ENCODE assay signal across 8 cellular contexts in the genomic region with DNA sequence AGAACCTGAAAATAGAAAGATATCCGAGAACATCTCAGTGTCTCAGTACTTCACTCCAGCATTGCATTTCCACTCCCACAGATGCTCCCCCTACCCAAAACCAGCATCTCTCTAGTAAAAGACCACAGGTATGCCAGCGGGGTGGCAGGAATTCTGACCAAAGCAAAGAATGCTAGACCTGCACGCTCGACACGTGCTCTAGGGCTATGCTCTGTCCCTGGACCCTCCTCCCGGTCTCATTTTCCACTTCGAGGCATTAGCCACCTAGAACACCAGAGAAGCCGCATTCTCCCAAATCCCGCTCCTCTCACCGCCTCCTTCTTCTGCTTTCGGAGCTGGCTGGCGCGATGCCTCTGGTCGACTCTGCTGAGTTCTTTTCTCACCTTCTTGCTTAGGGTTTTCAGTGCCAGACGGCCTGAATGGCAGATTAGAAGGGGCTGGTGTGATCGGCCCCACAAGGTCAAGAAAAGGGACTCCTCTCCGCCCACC. TPM values are rescaled to one million over a fixed set of nuclear protein-coding genes. Genes with fewer than 3 reads are reported as not detected.
DNase-seq lines count a peak whose midpoint lies in the region; ATAC-seq and TF ChIP-seq lines count a peak whose summit lies in the region.

No MANE protein-coding gene starts in this region.

- CTCF ChIA-PET in CD4-positive, alpha-beta T cell (lab: Charles Lee): interaction anchor here (1.3 to 2.9 kb wide), 6 partner anchors 18 to 281 kb away, joined by 5 to 18 read pairs (median 8); a partner anchor contains a TSS
- CTCF ChIA-PET in IMR-90 (lab: Yijun Ruan, JAX): interaction anchor here (0.8 to 1.4 kb wide), 3 partner anchors 12 to 283 kb away, joined by 3 to 4 read pairs (median 3); a partner anchor contains a TSS

- H3K9me3 Mint-ChIP-seq in CD4-positive, alpha-beta T cell: no peaks in the 10 kb centered on the region

- peak overlapping the region; percentile 94 for H3K27ac Mint-ChIP-seq in CD4-positive, alpha-beta T cell

- 44% methylated on average over 1 of the region's 17 CpGs; no CpG with 5 or more reads in 1 of the 2 experiments for WGBS in IMR-90 (ENCODE audit: extremely low coverage in 2 of 2, insufficient read length in 1 of 2), 2 experiments

- peak overlapping the region; percentile 63 for H4K5ac ChIP-seq in IMR-90 (ENCODE audit: low read depth, low read length)

- POLR2A ChIA-PET in CD4-positive, alpha-beta T cell (lab: Charles Lee): interaction anchor here (0.6 to 4.4 kb wide), 24 partner anchors 8 to 1807 kb away, joined by 3 to 66 read pairs (median 4); a partner anchor contains a TSS
- POLR2A ChIA-PET in IMR-90 (lab: Charles Lee; ENCODE audit: unreplicated experiment): no interaction called here

- H3K14ac ChIP-seq in IMR-90 (replicated peaks; ENCODE audit: low read depth, low read length): peak overlapping the region; percentile 86

- peaks cover 15% of the 10 kb centered on the region for H4K20me1 ChIP-seq in IMR-90 (ENCODE audit: insufficient read depth, low read length)

- peak overlapping the region; percentile 86 for H3K56ac ChIP-seq in IMR-90 (ENCODE audit: extremely low read depth, insufficient read depth, low read length)

- DNase-seq in CD4-positive, alpha-beta T cell: no peak
- no peak for DNase-seq in IMR-90
- peak; percentile 20 for DNase-seq in cerebellar cortex (ENCODE audit: low spot score)
- peak; percentile 51 for DNase-seq in mesenteric fat pad (ENCODE audit: low spot score)
- DNase-seq in NCI-H446 treated with DMSO at 0.1 percent for 48 hours (lab: John Stamatoyannopoulos, UW): no peak
- no peak for DNase-seq in OCI-M1 (lab: John Stamatoyannopoulos, UW)

- TF ChIP-seq POLR2A in IMR-90 (IDR thresholded peaks at IDR 0.05; ENCODE audit: low read depth, low read length): no peak

- H3K4me1 Mint-ChIP-seq in CD4-positive, alpha-beta T cell (ENCODE audit: low read depth): peaks cover 30% of the 10 kb centered on the region

- peak overlapping the region; percentile 92 for H3K4ac ChIP-seq in IMR-90 (ENCODE audit: low read depth, low read length)

- no peak overlapping the region for H2BK20ac ChIP-seq in IMR-90 (ENCODE audit: low read depth, low read length)

- H3K36me3 Mint-ChIP-seq in CD4-positive, alpha-beta T cell (ENCODE audit: low read depth): peaks cover 5% of the 10 kb centered on the region

- no peak for TF ChIP-seq CTCF in CD4-positive, alpha-beta T cell (IDR thresholded peaks at IDR 0.05)
- TF ChIP-seq CTCF in IMR-90 (conservative IDR thresholded peaks at IDR 0.05; ENCODE audit: low read depth, low read length): no peak

- H3K27ac ChIP-seq in CD4-positive, alpha-beta T cell (ENCODE audit: low read depth, low read length): peak overlapping the region; percentile 78
- peak overlapping the region; percentile 84 for H3K27ac ChIP-seq in IMR-90 (ENCODE audit: insufficient read depth, low read length)

- H2AK9ac ChIP-seq in IMR-90 (replicated peaks; ENCODE audit: low read depth, low read length, poor library complexity): peak overlapping the region; percentile 98

- H3K27me3 Mint-ChIP-seq in CD4-positive, alpha-beta T cell: no peaks in the 10 kb centered on the region

- peaks cover 25% of the 10 kb centered on the region for H3K36me3 ChIP-seq in IMR-90 (ENCODE audit: control insufficient read depth, insufficient read depth, low read length)

- peak overlapping the region; percentile 90 to 100 for H4K8ac ChIP-seq in IMR-90 (ENCODE audit: low read depth in 2 of 2, low read length in 2 of 2)

- peak overlapping the region; percentile 39; the same call in 1 of the 3 replicates for H2BK15ac ChIP-seq in IMR-90 (ENCODE audit: low read depth, low read length)

- peak overlapping the region; percentile 99 for H2AK5ac ChIP-seq in IMR-90 (ENCODE audit: low read depth, low read length)

- H4K91ac ChIP-seq in IMR-90 (ENCODE audit: insufficient read depth, low read depth, low read length): peak overlapping the region; percentile 87

- peak overlapping the region; percentile 98 for H2AFZ ChIP-seq in IMR-90 (replicated peaks; ENCODE audit: low read length, poor library complexity)

- no peaks in the 10 kb centered on the region for H3K27me3 ChIP-seq in CD4-positive, alpha-beta T cell (ENCODE audit: control insufficient read depth, insufficient read depth, low read length)
- no peaks in the 10 kb centered on the region for H3K27me3 ChIP-seq in IMR-90 (ENCODE audit: control insufficient read depth, insufficient read depth, low read length)

- ATAC-seq in CD4-positive, alpha-beta T cell (ENCODE audit: poor library complexity): no peak
- ATAC-seq in IMR-90 (ENCODE audit: low read depth): no peak
- no peak for ATAC-seq in HG03460 (IDR thresholded peaks at IDR 0.05; ENCODE audit: unreplicated experiment)
- ATAC-seq in HG03378 (IDR thresholded peaks at IDR 0.05; ENCODE audit: unreplicated experiment): no peak

- BruUV-seq in IMR-90 (replicated peaks; lab: Mats Ljungman, UMichigan): no TSS peak

- H2BK120ac ChIP-seq in IMR-90 (ENCODE audit: low read depth, low read length): no peak overlapping the region

- H3K4me1 ChIP-seq in IMR-90 (ENCODE audit: control insufficient read depth, insufficient read depth, low read length): peaks cover 11% of the 10 kb centered on the region

- H3K79me1 ChIP-seq in IMR-90 (ENCODE audit: low read depth in 1 of 2, low read length in 2 of 2): peaks cover 39 to 64% of the 10 kb centered on the region in 2 experiments

- no peak overlapping the region for H3K4me3 Mint-ChIP-seq in CD4-positive, alpha-beta T cell

- no peak for TF ChIP-seq RAD21 in IMR-90 (IDR thresholded peaks at IDR 0.05; ENCODE audit: low read length)

- no peaks in the 10 kb centered on the region for H3K9me3 ChIP-seq in CD4-positive, alpha-beta T cell (ENCODE audit: control insufficient read depth, low read length)
- no peaks in the 10 kb centered on the region for H3K9me3 ChIP-seq in IMR-90 (ENCODE audit: control insufficient read depth, insufficient read depth, low read length)

- peak overlapping the region; percentile 65 for H3K4me3 ChIP-seq in IMR-90 (ENCODE audit: insufficient read depth, low read depth, low read length)

- peak overlapping the region; percentile 96 for H3K4me2 ChIP-seq in IMR-90 (ENCODE audit: low read depth, low read length)

- peak overlapping the region; percentile 78 for H2BK5ac ChIP-seq in IMR-90 (ENCODE audit: low read depth, low read length, poor library complexity, severe bottlenecking)

- dilution Hi-C loops in IMR-90 (cut with HindIII; ENCODE audit: low sequenced_read_pairs, unreplicated experiment): no loop called here

- peaks cover 9% of the 10 kb centered on the region; the same call in 1 of the 2 replicates for H3K9me1 ChIP-seq in IMR-90 (ENCODE audit: insufficient read depth, low read length)

- peak overlapping the region; percentile 94 for H3K23ac ChIP-seq in IMR-90 (ENCODE audit: low read depth, low read length)

- no peak overlapping the region for H3K18ac ChIP-seq in IMR-90 (ENCODE audit: low read depth, low read length)

- in situ Hi-C loops in IMR-90 (cut with MboI; ENCODE audit: low sequenced_read_pairs): no loop called here

- intact Hi-C loops in CD4-positive, alpha-beta T cell (cut with DNase I, micrococcal nuclease): loop anchor here (1.0 to 5.0 kb wide), 5 partner anchors 18 to 283 kb away; a partner anchor contains a TSS
- intact Hi-C loops in IMR-90 (cut with micrococcal nuclease): loop anchor here (5.0 kb wide), 1 partner anchor 283 kb away; no protein-coding TSS in a partner anchor

- H3K9ac ChIP-seq in IMR-90 (ENCODE audit: low read depth, low read length): peak overlapping the region; percentile 97

TF ChIP-seq in IMR-90, 13 proteins besides CTCF, POLR2A, EP300 and RAD21:
- no peak for TF ChIP-seq SMC3 (IDR thresholded peaks at IDR 0.05; ENCODE audit: low read depth, low read length)
- no peak for TF ChIP-seq MAFK (IDR thresholded peaks at IDR 0.05; ENCODE audit: low read depth, low read length)
- TF ChIP-seq CHD1 (IDR thresholded peaks at IDR 0.05; ENCODE audit: low read depth, low read length): no peak
- no peak for TF ChIP-seq BHLHE40 (IDR thresholded peaks at IDR 0.05; ENCODE audit: low read depth, low read length)

RNA-seq across cellular contexts. Expression of a gene that starts 0.5 kb away (rescaled TPM):
- total RNA-seq in CD4-positive, alpha-beta T cell: 10 to 100 TPM; 29.6 to 31.9 TPM
- total RNA-seq in IMR-90 (2012; rRNA removed): 72.6 and 79.2 TPM in 2 replicates
- 21.0 and 22.6 TPM in 2 replicates for polyA plus RNA-seq in IMR-90 (2012; rRNA removed)
- polyA plus RNA-seq in IMR-90 (2012; cell fraction: cytosol; rRNA removed): 7.4 and 11.3 TPM in 2 replicates
- polyA plus RNA-seq in IMR-90 (2012; cell fraction: nucleus; rRNA removed; ENCODE audit: low replicate concordance): 17.2 and 31.2 TPM in 2 replicates
- 34.5 TPM for total RNA-seq in mesenteric fat pad

RNA-seq across cellular contexts. Expression of a gene that starts 1.5 kb away (rescaled TPM):
- total RNA-seq in CD4-positive, alpha-beta T cell: 100 to 1,000 TPM; 147 to 154 TPM
- total RNA-seq in IMR-90 (2012; rRNA removed) (12.2 and 13.6 TPM in 2 replicates), mesenteric fat pad (35.6 TPM)
- 79.6 and 81.2 TPM in 2 replicates for polyA plus RNA-seq in IMR-90 (2012; rRNA removed)
- polyA plus RNA-seq in IMR-90 (2012; cell fraction: cytosol; rRNA removed): 30.9 and 35.6 TPM in 2 replicates
- polyA plus RNA-seq in IMR-90 (2012; cell fraction: nucleus; rRNA removed; ENCODE audit: low replicate concordance): 390 and 704 TPM in 2 replicates

RNA-seq across cellular contexts. Expression of a gene that starts 32.0 kb away (rescaled TPM):
- total RNA-seq in CD4-positive, alpha-beta T cell: 1 to 10 TPM; 2.5 to 2.8 TPM
- 38.0 and 52.7 TPM in 2 replicates for total RNA-seq in IMR-90 (2012; rRNA removed)
- polyA plus RNA-seq in IMR-90 (2012; rRNA removed): 13.1 and 14.5 TPM in 2 replicates
- 11.2 and 12.0 TPM in 2 replicates for polyA plus RNA-seq in IMR-90 (2012; cell fraction: cytosol; rRNA removed)
- polyA plus RNA-seq in IMR-90 (2012; cell fraction: nucleus; rRNA removed; ENCODE audit: low replicate concordance): 2.8 and 8.8 TPM in 2 replicates
- total RNA-seq in mesenteric fat pad: 10.0 TPM

RNA-seq across cellular contexts. Expression of a gene that starts 32.2 kb away (rescaled TPM):
- total RNA-seq in CD4-positive, alpha-beta T cell: 10 to 100 TPM; 39.3 to 39.7 TPM
- total RNA-seq in IMR-90 (2012; rRNA removed): 16.3 and 18.9 TPM in 2 replicates
- polyA plus RNA-seq in IMR-90 (2012; rRNA removed): 23.5 and 30.3 TPM in 2 replicates
- polyA plus RNA-seq in IMR-90 (2012; cell fraction: cytosol; rRNA removed): 17.7 and 31.5 TPM in 2 replicates
- 32.6 and 45.9 TPM in 2 replicates for polyA plus RNA-seq in IMR-90 (2012; cell fraction: nucleus; rRNA removed; ENCODE audit: low replicate concordance)
- total RNA-seq in mesenteric fat pad: 31.9 TPM

Comparison
In these comparisons a context has a peak if more than half of its experiments do, and no peak if none do; other contexts are left out.
1. DNase-seq: peak in cerebellar cortex (single experiment) and mesenteric fat pad (single experiment); none in CD4-positive, alpha-beta T cell (0 of 10), IMR-90 (single experiment), NCI-H446 treated with DMSO at 0.1 percent for 48 hours (single experiment) and OCI-M1 (single experiment).